Comparison of ENCODE assay signal across 13 cellular contexts in genomic region chr13:113646921-113647340, GRCh38. TPM values are rescaled to one million over a fixed set of nuclear protein-coding genes. Genes with fewer than 3 reads are reported as not detected.
DNase-seq lines count a peak whose midpoint lies in the region; ATAC-seq, FAIRE-seq and TF ChIP-seq lines count a peak whose summit lies in the region.
"Had no signal": no experiment of that assay in that cellular context is flagged by ENCODE, and none has a peak within 500 bp of the region (broad histone marks: within the 10 kb centered on the region; RNA-seq: fewer than 3 reads in every experiment).

No MANE protein-coding gene starts in this region.

- no peaks in the 10 kb centered on the region for H3K9me2 ChIP-seq in Karpas-422 (replicated peaks; ENCODE audit: insufficient read depth, low read length)

- H3K9ac ChIP-seq in astrocyte (ENCODE audit: low read length) (no peak overlapping the region), Karpas-422 (ENCODE audit: low read length) (no peak overlapping the region)
- H3K9ac ChIP-seq: neural progenitor cell had no signal

- H3K4me3 ChIP-seq in astrocyte (ENCODE audit: insufficient read depth, low read depth, low read length) (no peak overlapping the region), right lobe of liver (no peak overlapping the region), thyroid gland (replicated peaks in 1 of 3) (no peak overlapping the region), Karpas-422 (ENCODE audit: low read length) (no peak overlapping the region)
- H3K4me3 ChIP-seq: neural progenitor cell had no signal

- H2AFZ ChIP-seq in astrocyte (ENCODE audit: low read depth, low read length) = no peak overlapping the region
- no peak overlapping the region for H2AFZ ChIP-seq in Karpas-422 (ENCODE audit: low read length)
- H2AFZ ChIP-seq: neural progenitor cell had no signal

- H3K9me3 Mint-ChIP-seq in activated CD8-positive, alpha-beta memory T cell treated with anti-CD3 and anti-CD28 coated beads, Interleukin-2, amount 10 ng/mL, durations not matched to agents 7 days and 5 days (ENCODE audit: low read depth) = peaks cover 4% of the 10 kb centered on the region
- H3K9me3 Mint-ChIP-seq in astrocyte (ENCODE audit: unreplicated experiment) = peaks cover 2% of the 10 kb centered on the region

- FAIRE-seq in astrocyte (lab: Jason Lieb, UNC) = no peak

- no peaks in the 10 kb centered on the region for H3K9me3 ChIP-seq in astrocyte (ENCODE audit: insufficient read depth, low read depth, low read length)
- H3K9me3 ChIP-seq in right lobe of liver = no peaks in the 10 kb centered on the region
- no peaks in the 10 kb centered on the region for H3K9me3 ChIP-seq in thyroid gland
- no peaks in the 10 kb centered on the region for H3K9me3 ChIP-seq in Karpas-422 (ENCODE audit: low read length)

- H3K4me2 ChIP-seq in astrocyte (ENCODE audit: low read length) = peak overlapping the region; percentile 28
- no peak overlapping the region for H3K4me2 ChIP-seq in Karpas-422 (ENCODE audit: low read depth, low read length, poor library complexity, severe bottlenecking)
- H3K4me2 ChIP-seq: neural progenitor cell had no signal

- 72% methylated on average over 10 of the region's 10 CpGs for WGBS in right lobe of liver (ENCODE audit: insufficient coverage, low coverage, low lambda C conversion rate, missing lambda C conversion rate)
- WGBS in thyroid gland, 2 donors = 76 to 78% methylated on average over 10 of the region's 10 CpGs

- TF ChIP-seq POLR2A in right lobe of liver (IDR thresholded peaks at IDR 0.05) = no peak
- TF ChIP-seq POLR2A in thyroid gland (IDR thresholded peaks at IDR 0.05) = no peak

- intact Hi-C loops in right lobe of liver (cut with DNase I) (no loop called here), thyroid gland (cut with DNase I) (no loop called here)

- peak; percentile 23 for ATAC-seq in activated CD8-positive, alpha-beta memory T cell treated with anti-CD3 and anti-CD28 coated beads, Interleukin-2, amount 10 ng/mL, durations not matched to agents 7 days and 5 days
- peak in 1 of 4 donors; percentile 6 for ATAC-seq in right lobe of liver
- ATAC-seq in HG02938 (IDR thresholded peaks at IDR 0.05; ENCODE audit: unreplicated experiment) = no peak
- no peak for ATAC-seq in HG02884 (IDR thresholded peaks at IDR 0.05; ENCODE audit: unreplicated experiment)

- H3K27ac ChIP-seq in astrocyte (ENCODE audit: low read depth, low read length) = no peak overlapping the region
- H3K27ac ChIP-seq in right lobe of liver = peak overlapping the region in 2 of 3 donors; percentile 39 to 70
- H3K27ac ChIP-seq in thyroid gland = peak overlapping the region; percentile 78 to 94 (median 89)
- H3K27ac ChIP-seq in Karpas-422 (ENCODE audit: low read length) = no peak overlapping the region
- H3K27ac ChIP-seq: neural progenitor cell had no signal

- peaks cover 11% of the 10 kb centered on the region for H3K36me3 Mint-ChIP-seq in activated CD8-positive, alpha-beta memory T cell treated with anti-CD3 and anti-CD28 coated beads, Interleukin-2, amount 10 ng/mL, durations not matched to agents 7 days and 5 days
- H3K36me3 Mint-ChIP-seq in astrocyte (ENCODE audit: low read depth, unreplicated experiment) = peaks cover 1% of the 10 kb centered on the region

- CTCF ChIA-PET in activated CD8-positive, alpha-beta memory T cell treated with anti-CD3 and anti-CD28 coated beads, Interleukin-2, amount 10 ng/mL, durations not matched to agents 7 days and 5 days (lab: Charles Lee) = no interaction called here

- DNase-seq in activated CD8-positive, alpha-beta memory T cell treated with anti-CD3 and anti-CD28 coated beads, Interleukin-2, amount 10 ng/mL, durations not matched to agents 7 days and 5 days = no peak
- no peak for DNase-seq in activated CD8-positive, alpha-beta memory T cell treated with anti-CD3 and anti-CD28 coated beads for 24 hours
- DNase-seq in astrocyte (ENCODE audit: low read depth) (no peak), right lobe of liver (peak in 1 of 3 donors; percentile 50), thyroid gland (peak; percentile 29), Karpas-422 (no peak)
- DNase-seq: central memory CD4-positive, alpha-beta T cell; NCI-H1048; stimulated activated CD4-positive, alpha-beta T cell treated with anti-CD3 and anti-CD28 coated beads, Interleukin-2, amount 100 ng/mL, for 24 hours had no signal

- peaks cover 8% of the 10 kb centered on the region for H3K4me1 Mint-ChIP-seq in activated CD8-positive, alpha-beta memory T cell treated with anti-CD3 and anti-CD28 coated beads, Interleukin-2, amount 10 ng/mL, durations not matched to agents 7 days and 5 days
- H3K4me1 Mint-ChIP-seq in astrocyte (ENCODE audit: low read depth, unreplicated experiment) = no peaks in the 10 kb centered on the region

- H3K36me3 ChIP-seq in astrocyte (ENCODE audit: insufficient read depth, low read length) = peaks cover 2% of the 10 kb centered on the region
- peaks cover 0 to 2% (median 0%) of the 10 kb centered on the region in 4 donors for H3K36me3 ChIP-seq in right lobe of liver
- H3K36me3 ChIP-seq in thyroid gland = no peaks in the 10 kb centered on the region
- H3K36me3 ChIP-seq in Karpas-422 (ENCODE audit: insufficient read depth, low read length) = peaks cover 4% of the 10 kb centered on the region; the same call in 1 of the 2 replicates

- H3K27me3 Mint-ChIP-seq in activated CD8-positive, alpha-beta memory T cell treated with anti-CD3 and anti-CD28 coated beads, Interleukin-2, amount 10 ng/mL, durations not matched to agents 7 days and 5 days = no peaks in the 10 kb centered on the region
- no peaks in the 10 kb centered on the region for H3K27me3 Mint-ChIP-seq in astrocyte (ENCODE audit: low read depth, unreplicated experiment)

- H3K79me2 ChIP-seq in astrocyte (ENCODE audit: insufficient read depth, low read length) (no peaks in the 10 kb centered on the region), Karpas-422 (ENCODE audit: low read length) (no peaks in the 10 kb centered on the region)

- H3K4me1 ChIP-seq in astrocyte (ENCODE audit: insufficient read depth, low read length) (peaks cover 11% of the 10 kb centered on the region), right lobe of liver (peaks cover 0 to 24% (median 6%) of the 10 kb centered on the region in 4 donors), thyroid gland (peaks cover 64 to 84% of the 10 kb centered on the region in 2 donors), Karpas-422 (ENCODE audit: low read length) (no peaks in the 10 kb centered on the region)
- H3K4me1 ChIP-seq: neural progenitor cell had no signal

- TF ChIP-seq CTCF in astrocyte (IDR thresholded peaks at IDR 0.05; ENCODE audit: insufficient read depth, low read depth, low read length) = no peak
- no peak for TF ChIP-seq CTCF in right lobe of liver (IDR thresholded peaks at IDR 0.05)
- TF ChIP-seq CTCF in thyroid gland (IDR thresholded peaks at IDR 0.05) = no peak

- H3K4me3 Mint-ChIP-seq in activated CD8-positive, alpha-beta memory T cell treated with anti-CD3 and anti-CD28 coated beads, Interleukin-2, amount 10 ng/mL, durations not matched to agents 7 days and 5 days = no peak overlapping the region
- no peak overlapping the region for H3K4me3 Mint-ChIP-seq in astrocyte (ENCODE audit: unreplicated experiment)
- H3K4me3 Mint-ChIP-seq: neural progenitor cell had no signal

- no peaks in the 10 kb centered on the region for H3K27me3 ChIP-seq in astrocyte (ENCODE audit: insufficient read depth, low read length)
- H3K27me3 ChIP-seq in right lobe of liver = no peaks in the 10 kb centered on the region
- H3K27me3 ChIP-seq in thyroid gland = no peaks in the 10 kb centered on the region
- H3K27me3 ChIP-seq in Karpas-422 (ENCODE audit: low read length) = no peaks in the 10 kb centered on the region
- H3K27me3 ChIP-seq: neural progenitor cell had no signal

- no peak overlapping the region for H3K27ac Mint-ChIP-seq in activated CD8-positive, alpha-beta memory T cell treated with anti-CD3 and anti-CD28 coated beads, Interleukin-2, amount 10 ng/mL, durations not matched to agents 7 days and 5 days
- H3K27ac Mint-ChIP-seq in astrocyte (ENCODE audit: unreplicated experiment) = no peak overlapping the region
- H3K27ac Mint-ChIP-seq: neural progenitor cell had no signal

- no peaks in the 10 kb centered on the region for H4K20me1 ChIP-seq in astrocyte (ENCODE audit: insufficient read depth, low read length)
- H4K20me1 ChIP-seq in Karpas-422 (ENCODE audit: insufficient read depth, low read depth, low read length) = no peaks in the 10 kb centered on the region

RNA-seq across cellular contexts. Expression of gene ATP4B, which starts 11.1 kb away (rescaled TPM):
- total RNA-seq in activated CD8-positive, alpha-beta memory T cell treated with anti-CD3 and anti-CD28 coated beads, Interleukin-2, amount 10 ng/mL, durations not matched to agents 7 days and 5 days = not detected
- total RNA-seq in astrocyte (not detected in 2 replicates), right lobe of liver (not detected), thyroid gland (not detected)
- total RNA-seq in Karpas-422 (2014; rRNA removed; shearing (Covaris generic); ENCODE audit: low replicate concordance) = not detected in 2 replicates
- total RNA-seq: T-helper 1 cell treated with Interleukin-12 subunit alpha and Interleukin-12 subunit beta and Interleukin-4 antibody, amounts not matched to agents 30 ng/mL and 1 ng/mL, for 36 hours had no signal

RNA-seq across cellular contexts. Expression of gene GRK1, which starts 20.1 kb away (rescaled TPM):
- not detected for total RNA-seq in activated CD8-positive, alpha-beta memory T cell treated with anti-CD3 and anti-CD28 coated beads, Interleukin-2, amount 10 ng/mL, durations not matched to agents 7 days and 5 days
- total RNA-seq in astrocyte = not detected in 2 replicates
- not detected for total RNA-seq in right lobe of liver
- 10 to 100 TPM in 1 of 4 donors, 1 to 10 TPM in 3; 2.0 to 17.9 (median 2.7) TPM for total RNA-seq in thyroid gland
- total RNA-seq in Karpas-422 (2014; rRNA removed; shearing (Covaris generic); ENCODE audit: low replicate concordance) = not detected in 2 replicates

Comparison
In these comparisons a context has a peak if more than half of its experiments do, and no peak if none do; other contexts are left out.
1. DNase-seq: peak in thyroid gland (2 of 2); none in activated CD8-positive, alpha-beta memory T cell treated with anti-CD3 and anti-CD28 coated beads, Interleukin-2, amount 10 ng/mL, durations not matched to agents 7 days and 5 days (single experiment), activated CD8-positive, alpha-beta memory T cell treated with anti-CD3 and anti-CD28 coated beads for 24 hours (single experiment), astrocyte (single experiment) and Karpas-422 (single experiment).
2. H3K27ac ChIP-seq: peak in right lobe of liver (2 of 3) and thyroid gland (3 of 3); none in astrocyte (single experiment) and Karpas-422 (single experiment).